21 cellular contexts compared by ENCODE assay signal in genomic region chr4:84803720-84804119, GRCh38.
DNase-seq lines count a peak whose midpoint lies in the region; ATAC-seq and TF ChIP-seq lines count a peak whose summit lies in the region.
"Had no signal": no experiment of that assay in that cellular context is flagged by ENCODE, and none has a peak within 500 bp of the region (broad histone marks: within the 10 kb centered on the region; RNA-seq: fewer than 3 reads in every experiment).

No MANE protein-coding gene starts in this region.

- ATAC-seq in psoas muscle (peak in 3 of 4 donors; percentile 45 to 67 (median 48)), heart right ventricle (no peak)
- no peak for ATAC-seq in activated naive CD4-positive, alpha-beta T cell treated with anti-CD3 and anti-CD28 coated beads, Interleukin-2, amount 50 U/mL, for 72 hours
- ATAC-seq: activated CD8-positive, alpha-beta memory T cell treated with anti-CD3 and anti-CD28 coated beads, Interleukin-2, amount 10 ng/mL, durations not matched to agents 7 days and 5 days; natural killer cell treated with Interleukin-12 subunit alpha and Interleukin-12 subunit beta and Interleukin-15 and Interleukin-18, amount 100 ng/mL, for 72 hours; sciatic nerve had no signal

- H3K27ac Mint-ChIP-seq in activated naive CD4-positive, alpha-beta T cell treated with anti-CD3 and anti-CD28 coated beads, Interleukin-2, amount 50 U/mL, for 72 hours = no peak overlapping the region
- H3K27ac Mint-ChIP-seq: activated CD4-positive, alpha-beta T cell treated with anti-CD3 and anti-CD28 coated beads, Interleukin-2, amount 10 ng/mL, durations not matched to agents 24 days and 14 days; activated CD8-positive, alpha-beta memory T cell treated with anti-CD3 and anti-CD28 coated beads, Interleukin-2, amount 10 ng/mL, durations not matched to agents 7 days and 5 days; activated naive CD8-positive, alpha-beta T cell treated with anti-CD3 and anti-CD28 coated beads for 36 hours; activated T-helper 1 cell treated with anti-CD3 and anti-CD28 coated beads, Interleukin-12 subunit alpha, Interleukin-12 subunit beta, Interleukin-2, Interleukin-4 antibody, amounts not matched to agents 30 ng/mL and 10 ng/mL and 1 ng/mL, durations not matched to agents 14 hours and 24 hours and 36 hours; natural killer cell treated with Interleukin-12 subunit alpha and Interleukin-12 subunit beta and Interleukin-15 and Interleukin-18, amount 100 ng/mL, for 72 hours had no signal

- no peaks in the 10 kb centered on the region for H3K36me3 Mint-ChIP-seq in activated naive CD4-positive, alpha-beta T cell treated with anti-CD3 and anti-CD28 coated beads, Interleukin-2, amount 50 U/mL, for 72 hours
- H3K36me3 Mint-ChIP-seq: activated CD8-positive, alpha-beta memory T cell treated with anti-CD3 and anti-CD28 coated beads, Interleukin-2, amount 10 ng/mL, durations not matched to agents 7 days and 5 days; activated naive CD8-positive, alpha-beta T cell treated with anti-CD3 and anti-CD28 coated beads for 36 hours; natural killer cell treated with Interleukin-12 subunit alpha and Interleukin-12 subunit beta and Interleukin-15 and Interleukin-18, amount 100 ng/mL, for 72 hours had no signal

- intact Hi-C loops in psoas muscle (cut with DNase I) (no loop called here), heart right ventricle (cut with DNase I) (no loop called here)

- no peaks in the 10 kb centered on the region for H3K9me2 ChIP-seq in GM23248 (ENCODE audit: insufficient read depth)

- H3K27ac ChIP-seq in GM23248 = peak overlapping the region; percentile 41
- no peak overlapping the region for H3K27ac ChIP-seq in fibroblast of lung (ENCODE audit: insufficient read depth, low read length)
- H3K27ac ChIP-seq in psoas muscle = no peak overlapping the region
- H3K27ac ChIP-seq in heart right ventricle = no peak overlapping the region
- H3K27ac ChIP-seq: C4-2B, HL-60, ovary, suprapubic skin had no signal

- H2AFZ ChIP-seq in GM23248 (no peak overlapping the region), fibroblast of lung (ENCODE audit: low read length) (no peak overlapping the region)

- peaks cover 21% of the 10 kb centered on the region for H3F3A ChIP-seq in GM23248 (ENCODE audit: insufficient read depth)

- WGBS in GM23248 (ENCODE audit: low coverage in 1 of 2, low lambda C conversion rate in 2 of 2, missing lambda C conversion rate in 2 of 2), 2 experiments = 20 to 52% methylated on average over 1 of the region's 1 CpG
- 96 to 100% (median 97%) methylated on average over 1 of the region's 1 CpG for WGBS in psoas muscle, 3 donors
- 92 to 95% methylated on average over 1 of the region's 1 CpG for WGBS in heart right ventricle, 2 donors

- H3K9ac ChIP-seq in GM23248 (no peak overlapping the region), fibroblast of lung (ENCODE audit: insufficient read depth, low read length) (no peak overlapping the region)

- H3K36me3 ChIP-seq in GM23248 (ENCODE audit: low read depth) (peaks cover 26% of the 10 kb centered on the region), fibroblast of lung (ENCODE audit: control insufficient read depth, insufficient read depth, low read length) (peaks cover 5% of the 10 kb centered on the region), psoas muscle (ENCODE audit: insufficient read depth in 1 of 2, low read depth in 1 of 2) (peaks cover 0 to 56% of the 10 kb centered on the region in 2 donors), heart right ventricle (peaks cover 0 to 69% (median 19%) of the 10 kb centered on the region in 9 donors)
- H3K36me3 ChIP-seq: ovary had no signal

- TF ChIP-seq CTCF in fibroblast of lung (conservative IDR thresholded peaks at IDR 0.05 in 1 of 2, IDR thresholded peaks at IDR 0.05 in 1 of 2; ENCODE audit: low read depth in 1 of 2, low read length in 2 of 2) (no peak), psoas muscle (IDR thresholded peaks at IDR 0.05) (no peak), heart right ventricle (IDR thresholded peaks at IDR 0.05) (no peak)

- peaks cover 15% of the 10 kb centered on the region for H3K4me1 ChIP-seq in GM23248 (ENCODE audit: insufficient read depth)
- H3K4me1 ChIP-seq in fibroblast of lung (ENCODE audit: control insufficient read depth, extremely low read depth, insufficient read depth, low read length) = peaks cover 4% of the 10 kb centered on the region
- H3K4me1 ChIP-seq in psoas muscle = no peaks in the 10 kb centered on the region
- H3K4me1 ChIP-seq in heart right ventricle = peaks cover 0 to 8% (median 0%) of the 10 kb centered on the region in 9 donors
- H3K4me1 ChIP-seq: suprapubic skin had no signal

- H3K9me3 Mint-ChIP-seq in activated naive CD4-positive, alpha-beta T cell treated with anti-CD3 and anti-CD28 coated beads, Interleukin-2, amount 50 U/mL, for 72 hours = no peaks in the 10 kb centered on the region
- H3K9me3 Mint-ChIP-seq: activated CD4-positive, alpha-beta T cell treated with anti-CD3 and anti-CD28 coated beads, Interleukin-2, amount 10 ng/mL, durations not matched to agents 24 days and 14 days; activated naive CD8-positive, alpha-beta T cell treated with anti-CD3 and anti-CD28 coated beads for 36 hours; activated T-helper 1 cell treated with anti-CD3 and anti-CD28 coated beads, Interleukin-12 subunit alpha, Interleukin-12 subunit beta, Interleukin-2, Interleukin-4 antibody, amounts not matched to agents 30 ng/mL and 10 ng/mL and 1 ng/mL, durations not matched to agents 14 hours and 24 hours and 36 hours; natural killer cell treated with Interleukin-12 subunit alpha and Interleukin-12 subunit beta and Interleukin-15 and Interleukin-18, amount 100 ng/mL, for 72 hours had no signal

- 0 out of 2 replicates have a peak, but pooled peaks cover 4% of the 10 kb centered on the region for H4K20me1 ChIP-seq in GM23248 (ENCODE audit: insufficient read depth)
- no peaks in the 10 kb centered on the region for H4K20me1 ChIP-seq in fibroblast of lung (ENCODE audit: control insufficient read depth, extremely low read depth, insufficient read depth, low read length)

- in situ Hi-C loops in GM23248 (cut with MboI) = no loop called here

- H3K9me3 ChIP-seq in GM23248 (ENCODE audit: low read depth) (no peaks in the 10 kb centered on the region), fibroblast of lung (ENCODE audit: control insufficient read depth, insufficient read depth, low read depth, low read length) (no peaks in the 10 kb centered on the region), psoas muscle (no peaks in the 10 kb centered on the region), heart right ventricle (no peaks in the 10 kb centered on the region)
- H3K9me3 ChIP-seq: ovary, suprapubic skin had no signal

- no peaks in the 10 kb centered on the region for H3K27me3 ChIP-seq in GM23248 (replicated peaks; ENCODE audit: insufficient read depth)
- no peaks in the 10 kb centered on the region for H3K27me3 ChIP-seq in fibroblast of lung (ENCODE audit: control insufficient read depth, insufficient read depth, low read length)
- no peaks in the 10 kb centered on the region for H3K27me3 ChIP-seq in psoas muscle (ENCODE audit: insufficient read depth in 3 of 3, low read length in 2 of 3)
- no peaks in the 10 kb centered on the region for H3K27me3 ChIP-seq in heart right ventricle
- H3K27me3 ChIP-seq: ovary, suprapubic skin had no signal

- H3K4me3 ChIP-seq in GM23248 = peak overlapping the region; percentile 34; the same call in 1 of the 2 replicates
- no peak overlapping the region for H3K4me3 ChIP-seq in fibroblast of lung (replicated peaks in 1 of 4; ENCODE audit: control extremely low read depth in 1 of 4, insufficient read depth in 1 of 4, low read depth in 3 of 4, low read length in 4 of 4)
- no peak overlapping the region for H3K4me3 ChIP-seq in psoas muscle
- no peak overlapping the region for H3K4me3 ChIP-seq in heart right ventricle
- H3K4me3 ChIP-seq: ovary, suprapubic skin had no signal

- H3K79me2 ChIP-seq in GM23248 (ENCODE audit: insufficient read depth) (no peaks in the 10 kb centered on the region), fibroblast of lung (ENCODE audit: control insufficient read depth, insufficient read depth, low read length) (no peaks in the 10 kb centered on the region)

- peak overlapping the region; percentile 67 for H3K4me2 ChIP-seq in GM23248 (ENCODE audit: unreplicated experiment)
- peak overlapping the region; percentile 11 for H3K4me2 ChIP-seq in fibroblast of lung (ENCODE audit: extremely low read depth, insufficient read depth, low read length)

- DNase-seq in GM23248 (peak; percentile 66), amniotic epithelial cell (ENCODE audit: low read depth) (peak; percentile 38), fibroblast of lung (ENCODE audit: low read depth in 2 of 2) (peak; percentile 25 to 48), psoas muscle (no peak), NCI-H2227 treated with DMSO at 0.1 percent for 48 hours (lab: John Stamatoyannopoulos, UW) (no peak), anterior cingulate cortex (lab: John Stamatoyannopoulos, UW) (no peak), heart right ventricle (no peak)
- DNase-seq in activated naive CD4-positive, alpha-beta T cell treated with anti-CD3 and anti-CD28 coated beads, Interleukin-2, amount 50 U/mL, for 72 hours (ENCODE audit: low spot score in 2 of 2) = no peak
- DNase-seq: activated CD4-positive, alpha-beta T cell treated with anti-CD3 and anti-CD28 coated beads, Interleukin-2, amount 10 ng/mL, durations not matched to agents 24 days and 14 days; activated CD8-positive, alpha-beta memory T cell treated with anti-CD3 and anti-CD28 coated beads, Interleukin-2, amount 10 ng/mL, durations not matched to agents 7 days and 5 days; activated naive CD8-positive, alpha-beta T cell treated with anti-CD3 and anti-CD28 coated beads for 36 hours; GOT3; NCI-H2107; ovary; T-helper 2 cell had no signal

Comparison
In these comparisons a context has a peak if more than half of its experiments do, and no peak if none do; other contexts are left out.
1. DNase-seq: peak in GM23248 (single experiment), amniotic epithelial cell (single experiment) and fibroblast of lung (2 of 2); none in psoas muscle (0 of 2), activated naive CD4-positive, alpha-beta T cell treated with anti-CD3 and anti-CD28 coated beads, Interleukin-2, amount 50 U/mL, for 72 hours (0 of 2), NCI-H2227 treated with DMSO at 0.1 percent for 48 hours (single experiment), anterior cingulate cortex (0 of 58) and heart right ventricle (0 of 2).
2. ATAC-seq: peak in psoas muscle (3 of 4); none in activated naive CD4-positive, alpha-beta T cell treated with anti-CD3 and anti-CD28 coated beads, Interleukin-2, amount 50 U/mL, for 72 hours (0 of 2) and heart right ventricle (0 of 8).